Comparison of ENCODE assay signal across 20 cellular contexts in genomic region chr19:19485998-19486290, GRCh38. TPM values are rescaled to one million over a fixed set of nuclear protein-coding genes. Genes with fewer than 3 reads are reported as not detected.
DNase-seq lines count a peak whose midpoint lies in the region; ATAC-seq, FAIRE-seq and TF ChIP-seq lines count a peak whose summit lies in the region.
"Had no signal": no experiment of that assay in that cellular context is flagged by ENCODE, and none has a peak within 500 bp of the region (broad histone marks: within the 10 kb centered on the region; RNA-seq: fewer than 3 reads in every experiment).

No MANE protein-coding gene starts in this region.

- no peak for TF ChIP-seq POLR2A in HepG2 (IDR thresholded peaks at IDR 0.05; ENCODE audit: insufficient read depth in 1 of 2, low read depth in 2 of 2, low read length in 2 of 2)

- peaks cover 4% of the 10 kb centered on the region for H3K79me2 ChIP-seq in HepG2 (ENCODE audit: insufficient read depth, low read length)

- no CpG with 5 or more reads among the region's 5 CpGs for WGBS in HepG2 (ENCODE audit: low lambda C conversion rate)

- no peak for TF ChIP-seq RAD21 in HepG2 (CRISPR knock-in tag; IDR thresholded peaks at IDR 0.05)

- no peak overlapping the region for H2AFZ ChIP-seq in HepG2 (ENCODE audit: low read length)

- CTCF ChIA-PET in HepG2 (lab: Yijun Ruan, JAX; ENCODE audit: low intra/inter-chr PET ratio, low total read pairs) = no interaction called here

- intact Hi-C loops in HepG2 (cut with micrococcal nuclease; ENCODE audit: unreplicated experiment) = loop anchor here (5.0 kb wide), 1 partner anchor 79 kb away; the partner anchor contains the start of gene GATAD2A

- H3K9me3 ChIP-seq in HUES6 (ENCODE audit: control insufficient read depth, insufficient read depth, low read depth, low read length) (no peaks in the 10 kb centered on the region), HepG2 (ENCODE audit: low read length) (no peaks in the 10 kb centered on the region)
- H3K9me3 ChIP-seq: esophagus muscularis mucosa, sigmoid colon, uterus had no signal

- peaks cover 42% of the 10 kb centered on the region for H3K4me1 Mint-ChIP-seq in central memory CD8-positive, alpha-beta T cell
- peaks cover 89% of the 10 kb centered on the region for H3K4me1 Mint-ChIP-seq in nephron progenitor cell

- TF ChIP-seq EP300 in HepG2 (IDR thresholded peaks at IDR 0.05; ENCODE audit: low read depth in 2 of 2, low read length in 2 of 2) = no peak
- no peak for TF ChIP-seq EP300 in HepG2 (CRISPR knock-in tag; IDR thresholded peaks at IDR 0.05; ENCODE audit: borderline replicate concordance)

- peaks cover 58% of the 10 kb centered on the region for H3K4me1 ChIP-seq in HUES6 (ENCODE audit: control insufficient read depth, insufficient read depth, low read length)
- H3K4me1 ChIP-seq in HepG2 (ENCODE audit: insufficient read depth, low read length) = peaks cover 47% of the 10 kb centered on the region

- H4K20me1 ChIP-seq in HepG2 (ENCODE audit: insufficient read depth, low read length) = peaks cover 3% of the 10 kb centered on the region; the same call in 1 of the 2 replicates

- peak overlapping the region; percentile 97 for H3K27ac Mint-ChIP-seq in central memory CD8-positive, alpha-beta T cell (ENCODE audit: low read depth)
- H3K27ac Mint-ChIP-seq in nephron progenitor cell = peak overlapping the region; percentile 98

- no peak for ATAC-seq in central memory CD8-positive, alpha-beta T cell (replicated peaks; ENCODE audit: extremely low read depth, poor library complexity, severe bottlenecking)
- ATAC-seq in HepG2 = no peak

- H3K4me3 ChIP-seq in HUES6 (ENCODE audit: low read depth, low read length) (no peak overlapping the region), HepG2 (replicated peaks in 1 of 3; ENCODE audit: insufficient read depth in 1 of 3, low read depth in 2 of 3, low read length in 3 of 3) (no peak overlapping the region)
- H3K4me3 ChIP-seq: esophagus muscularis mucosa, sigmoid colon, uterus had no signal

- H3K27ac ChIP-seq in HUES6 (ENCODE audit: low read depth, low read length) = peak overlapping the region; percentile 50; the same call in 1 of the 2 replicates
- no peak overlapping the region for H3K27ac ChIP-seq in HepG2 (ENCODE audit: extremely low read length, insufficient read depth, low read length)
- H3K27ac ChIP-seq: esophagus muscularis mucosa, sigmoid colon, uterus had no signal

- TF ChIP-seq CTCF in nephron progenitor cell (IDR thresholded peaks at IDR 0.05) (no peak), HepG2 (CRISPR knock-in tag; IDR thresholded peaks at IDR 0.05) (no peak)

- no peaks in the 10 kb centered on the region for H3K27me3 Mint-ChIP-seq in central memory CD8-positive, alpha-beta T cell
- H3K27me3 Mint-ChIP-seq in nephron progenitor cell (ENCODE audit: low read depth, poor library complexity) = no peaks in the 10 kb centered on the region
- H3K27me3 Mint-ChIP-seq: IgD-negative memory B cell had no signal

- no peaks in the 10 kb centered on the region for H3K27me3 ChIP-seq in HUES6 (ENCODE audit: control insufficient read depth, insufficient read depth, low read length)
- H3K27me3 ChIP-seq in HepG2 (ENCODE audit: control insufficient read depth in 1 of 2, insufficient read depth in 2 of 2, low read length in 2 of 2) = no peaks in the 10 kb centered on the region
- H3K27me3 ChIP-seq: esophagus muscularis mucosa, sigmoid colon, uterus had no signal

- no peaks in the 10 kb centered on the region for H3K9me3 Mint-ChIP-seq in central memory CD8-positive, alpha-beta T cell
- no peaks in the 10 kb centered on the region for H3K9me3 Mint-ChIP-seq in nephron progenitor cell
- H3K9me3 Mint-ChIP-seq: IgD-negative memory B cell, neural crest cell had no signal

- H3K36me3 ChIP-seq in HUES6 (ENCODE audit: control insufficient read depth, insufficient read depth, low read length) = peaks cover 18% of the 10 kb centered on the region
- H3K36me3 ChIP-seq in HepG2 (replicated peaks in 1 of 2; ENCODE audit: control insufficient read depth in 1 of 2, insufficient read depth in 2 of 2, low read length in 2 of 2) = peaks cover 6 to 31% of the 10 kb centered on the region in 2 experiments; a peak in 4 of 5 replicates
- H3K36me3 ChIP-seq: sigmoid colon, uterus had no signal

- in situ Hi-C loops in HepG2 (cut with HindIII; ENCODE audit: extremely low pct_ligation_motif_present, low pct_unique_long_range_greater_than_20kb) = no loop called here

- H3K36me3 Mint-ChIP-seq in central memory CD8-positive, alpha-beta T cell (ENCODE audit: insufficient read depth) = peaks cover 30% of the 10 kb centered on the region
- H3K36me3 Mint-ChIP-seq in nephron progenitor cell (ENCODE audit: low read depth) = peaks cover 4% of the 10 kb centered on the region

- FAIRE-seq in HepG2 (lab: Jason Lieb, UNC) = no peak
- FAIRE-seq: H54 had no signal

- no peak overlapping the region for H3K4me2 ChIP-seq in HepG2 (ENCODE audit: low read depth, low read length)

- DNase-seq in NCI-H2171 treated with DMSO at 0.1 percent for 48 hours (lab: John Stamatoyannopoulos, UW) (peak; percentile 54), NCI-H2171 (lab: John Stamatoyannopoulos, UW) (no peak), nephron progenitor cell (no peak), H4 (ENCODE audit: low spot score) (no peak), HepG2 (ENCODE audit: low spot score) (no peak), NCI-H748 treated with DMSO at 0.1 percent for 48 hours (lab: John Stamatoyannopoulos, UW) (no peak)
- DNase-seq in central memory CD8-positive, alpha-beta T cell (ENCODE audit: low spot score in 2 of 2) = no peak
- DNase-seq: activated CD4-positive, CD25-positive, alpha-beta regulatory T cell; activated T-cell treated with anti-CD3 and anti-CD28 coated beads, Interleukin-2, amount 50 U/mL, for 1 hour; cortex of kidney; hippocampal formation; NCI-H226; sigmoid colon; stimulated activated naive CD4-positive, alpha-beta T cell; uterus had no signal

- no peak overlapping the region for H3K4me3 Mint-ChIP-seq in central memory CD8-positive, alpha-beta T cell
- no peak overlapping the region for H3K4me3 Mint-ChIP-seq in nephron progenitor cell
- H3K4me3 Mint-ChIP-seq: neural crest cell had no signal

- POLR2A ChIA-PET in HepG2 (lab: Yijun Ruan, JAX) = no interaction called here

- peak overlapping the region; percentile 13 for H3K9ac ChIP-seq in HUES6 (ENCODE audit: low read length)
- no peak overlapping the region for H3K9ac ChIP-seq in HepG2 (ENCODE audit: insufficient read depth, low read depth, low read length)

- no TSS peak for BruUV-seq in HepG2 (replicated peaks; lab: Mats Ljungman, UMichigan)

RNA-seq across cellular contexts. Expression of gene TSSK6, which starts 29.4 kb away (rescaled TPM):
- 0.54 and 1.3 TPM in 2 replicates for total RNA-seq in H4 (2014; rRNA removed; shearing (Covaris generic))
- 0.71 and 0.86 TPM in 2 replicates for total RNA-seq in HepG2 (2016; rRNA removed; fragmentation: Illumina TruSeq; extraction: Trizol)
- 0.35 and 0.40 TPM in 2 replicates for total RNA-seq in HepG2 (2016; cell fraction: cytosol; rRNA removed; fragmentation: Illumina TruSeq; extraction: Trizol; ENCODE audit: low read depth)
- total RNA-seq in HepG2 (2016; cell fraction: insoluble cytoplasmic fraction; rRNA removed; fragmentation: Illumina TruSeq; extraction: Trizol) = 0.65 and 0.85 TPM in 2 replicates
- 0.83 and 1.3 TPM in 2 replicates for total RNA-seq in HepG2 (2016; cell fraction: membrane; rRNA removed; fragmentation: Illumina TruSeq; extraction: Trizol)
- total RNA-seq in HepG2 (2016; cell fraction: nucleus; rRNA removed; fragmentation: Illumina TruSeq; extraction: Trizol) = 0.50 and 1.3 TPM in 2 replicates
- polyA plus RNA-seq in HepG2 (2011; rRNA removed) = 1.2 and 2.0 TPM in 2 replicates
- 1.4 and 2.8 TPM in 2 replicates for polyA plus RNA-seq in HepG2 (2011; cell fraction: cytosol; rRNA removed)
- 6.3 and 8.3 TPM in 2 replicates for polyA plus RNA-seq in HepG2 (2011; cell fraction: nucleus; rRNA removed)
- 0.81 and 1.2 TPM in 2 replicates for polyA plus RNA-seq in HepG2 (2012)
- 0.16 and 0.19 TPM in 2 replicates for polyA plus RNA-seq in HepG2 (2016; cell fraction: cytosol; fragmentation: Illumina TruSeq; extraction: Trizol; ENCODE audit: low read depth)
- 1.1 and 1.7 TPM in 2 replicates for polyA plus RNA-seq in HepG2 (2016; cell fraction: insoluble cytoplasmic fraction; fragmentation: Illumina TruSeq; extraction: Trizol; ENCODE audit: low read depth)
- 0.68 and 0.82 TPM in 2 replicates for polyA plus RNA-seq in HepG2 (2016; cell fraction: membrane; fragmentation: Illumina TruSeq; extraction: Trizol; ENCODE audit: low read depth)
- 1.3 and 2.4 TPM in 2 replicates for polyA plus RNA-seq in HepG2 (2016; cell fraction: nucleus; fragmentation: Illumina TruSeq; extraction: Trizol; ENCODE audit: insufficient read depth, low read depth)
- polyA minus RNA-seq in HepG2 (2011; rRNA and poly(A)+ RNA removed; ENCODE audit: low replicate concordance) = 2.0 and 5.3 TPM in 2 replicates
- 1.3 and 1.5 TPM in 2 replicates for polyA minus RNA-seq in HepG2 (2011; cell fraction: cytosol; rRNA and poly(A)+ RNA removed)
- 1.9 and 3.7 TPM in 2 replicates for polyA minus RNA-seq in HepG2 (2011; cell fraction: nucleus; rRNA and poly(A)+ RNA removed)

RNA-seq across cellular contexts. Expression of gene NDUFA13, which starts 30.1 kb away (rescaled TPM):
- 76.8 and 89.2 TPM in 2 replicates for total RNA-seq in H4 (2014; rRNA removed; shearing (Covaris generic))
- total RNA-seq in HepG2 (2016; rRNA removed; fragmentation: Illumina TruSeq; extraction: Trizol) = 278 and 337 TPM in 2 replicates
- 98.4 and 99.8 TPM in 2 replicates for total RNA-seq in HepG2 (2016; cell fraction: cytosol; rRNA removed; fragmentation: Illumina TruSeq; extraction: Trizol; ENCODE audit: low read depth)
- 323 and 362 TPM in 2 replicates for total RNA-seq in HepG2 (2016; cell fraction: insoluble cytoplasmic fraction; rRNA removed; fragmentation: Illumina TruSeq; extraction: Trizol)
- total RNA-seq in HepG2 (2016; cell fraction: membrane; rRNA removed; fragmentation: Illumina TruSeq; extraction: Trizol) = 84.6 and 89.0 TPM in 2 replicates
- total RNA-seq in HepG2 (2016; cell fraction: nucleus; rRNA removed; fragmentation: Illumina TruSeq; extraction: Trizol) = 193 and 208 TPM in 2 replicates
- 366 and 368 TPM in 2 replicates for polyA plus RNA-seq in HepG2 (2011; rRNA removed)
- polyA plus RNA-seq in HepG2 (2011; cell fraction: cytosol; rRNA removed) = 715 and 846 TPM in 2 replicates
- polyA plus RNA-seq in HepG2 (2011; cell fraction: nucleus; rRNA removed) = 199 and 226 TPM in 2 replicates
- polyA plus RNA-seq in HepG2 (2012) = 207 and 262 TPM in 2 replicates
- polyA plus RNA-seq in HepG2 (2016; cell fraction: cytosol; fragmentation: Illumina TruSeq; extraction: Trizol; ENCODE audit: low read depth) = 72.4 and 85.3 TPM in 2 replicates
- 186 TPM in 2 replicates for polyA plus RNA-seq in HepG2 (2016; cell fraction: insoluble cytoplasmic fraction; fragmentation: Illumina TruSeq; extraction: Trizol; ENCODE audit: low read depth)
- 52.4 and 56.3 TPM in 2 replicates for polyA plus RNA-seq in HepG2 (2016; cell fraction: membrane; fragmentation: Illumina TruSeq; extraction: Trizol; ENCODE audit: low read depth)
- polyA plus RNA-seq in HepG2 (2016; cell fraction: nucleus; fragmentation: Illumina TruSeq; extraction: Trizol; ENCODE audit: insufficient read depth, low read depth) = 235 and 237 TPM in 2 replicates
- polyA minus RNA-seq in HepG2 (2011; rRNA and poly(A)+ RNA removed; ENCODE audit: low replicate concordance) = 73.2 and 83.5 TPM in 2 replicates
- polyA minus RNA-seq in HepG2 (2011; cell fraction: cytosol; rRNA and poly(A)+ RNA removed) = 58.6 and 70.0 TPM in 2 replicates
- polyA minus RNA-seq in HepG2 (2011; cell fraction: nucleus; rRNA and poly(A)+ RNA removed) = 42.1 and 44.4 TPM in 2 replicates

RNA-seq across cellular contexts. Expression of gene YJEFN3, which starts 42.8 kb away (rescaled TPM):
- 0.10 TPM in 1 of 2 replicates, not detected in the other for total RNA-seq in H4 (2014; rRNA removed; shearing (Covaris generic))
- total RNA-seq in HepG2 (2016; rRNA removed; fragmentation: Illumina TruSeq; extraction: Trizol) = 0.32 and 0.89 TPM in 2 replicates
- 0.30 and 0.44 TPM in 2 replicates for total RNA-seq in HepG2 (2016; cell fraction: cytosol; rRNA removed; fragmentation: Illumina TruSeq; extraction: Trizol; ENCODE audit: low read depth)
- total RNA-seq in HepG2 (2016; cell fraction: insoluble cytoplasmic fraction; rRNA removed; fragmentation: Illumina TruSeq; extraction: Trizol) = 0.19 and 0.69 TPM in 2 replicates
- total RNA-seq in HepG2 (2016; cell fraction: membrane; rRNA removed; fragmentation: Illumina TruSeq; extraction: Trizol) = 0.28 and 0.41 TPM in 2 replicates
- 1.1 and 1.4 TPM in 2 replicates for total RNA-seq in HepG2 (2016; cell fraction: nucleus; rRNA removed; fragmentation: Illumina TruSeq; extraction: Trizol)
- polyA plus RNA-seq in HepG2 (2011; rRNA removed) = 4.0 TPM in 2 replicates
- polyA plus RNA-seq in HepG2 (2011; cell fraction: cytosol; rRNA removed) = 0.47 and 1.4 TPM in 2 replicates
- polyA plus RNA-seq in HepG2 (2011; cell fraction: nucleus; rRNA removed) = 61.3 and 67.2 TPM in 2 replicates
- polyA plus RNA-seq in HepG2 (2012) = 5.6 and 8.4 TPM in 2 replicates
- polyA plus RNA-seq in HepG2 (2016; cell fraction: cytosol; fragmentation: Illumina TruSeq; extraction: Trizol; ENCODE audit: low read depth) = 0.37 TPM in 1 of 2 replicates, not detected in the other
- polyA plus RNA-seq in HepG2 (2016; cell fraction: insoluble cytoplasmic fraction; fragmentation: Illumina TruSeq; extraction: Trizol; ENCODE audit: low read depth) = 0.09 TPM in 1 of 2 replicates, not detected in the other
- polyA plus RNA-seq in HepG2 (2016; cell fraction: membrane; fragmentation: Illumina TruSeq; extraction: Trizol; ENCODE audit: low read depth) = not detected in 2 replicates
- 9.8 and 10.6 TPM in 2 replicates for polyA plus RNA-seq in HepG2 (2016; cell fraction: nucleus; fragmentation: Illumina TruSeq; extraction: Trizol; ENCODE audit: insufficient read depth, low read depth)
- polyA minus RNA-seq in HepG2 (2011; rRNA and poly(A)+ RNA removed; ENCODE audit: low replicate concordance) = 0.86 and 2.2 TPM in 2 replicates
- polyA minus RNA-seq in HepG2 (2011; cell fraction: cytosol; rRNA and poly(A)+ RNA removed) = 0.49 TPM in 1 of 2 replicates, not detected in the other
- polyA minus RNA-seq in HepG2 (2011; cell fraction: nucleus; rRNA and poly(A)+ RNA removed) = 5.0 and 5.3 TPM in 2 replicates
- polyA plus RNA-seq: IgD-negative memory B cell had no signal

RNA-seq across cellular contexts. Expression of gene CILP2, which starts 52.1 kb away (rescaled TPM):
- 0.08 and 0.23 TPM in 2 replicates for total RNA-seq in H4 (2014; rRNA removed; shearing (Covaris generic))
- 0.09 TPM in 1 of 2 replicates, not detected in the other for total RNA-seq in HepG2 (2016; rRNA removed; fragmentation: Illumina TruSeq; extraction: Trizol)
- total RNA-seq in HepG2 (2016; cell fraction: cytosol; rRNA removed; fragmentation: Illumina TruSeq; extraction: Trizol; ENCODE audit: low read depth) = not detected in 2 replicates
- 0.15 TPM in 1 of 2 replicates, not detected in the other for total RNA-seq in HepG2 (2016; cell fraction: insoluble cytoplasmic fraction; rRNA removed; fragmentation: Illumina TruSeq; extraction: Trizol)
- total RNA-seq in HepG2 (2016; cell fraction: membrane; rRNA removed; fragmentation: Illumina TruSeq; extraction: Trizol) = not detected in 2 replicates
- 0.16 and 0.19 TPM in 2 replicates for total RNA-seq in HepG2 (2016; cell fraction: nucleus; rRNA removed; fragmentation: Illumina TruSeq; extraction: Trizol)
- 0.18 and 0.37 TPM in 2 replicates for polyA plus RNA-seq in HepG2 (2011; rRNA removed)
- 0.16 and 0.19 TPM in 2 replicates for polyA plus RNA-seq in HepG2 (2011; cell fraction: cytosol; rRNA removed)
- polyA plus RNA-seq in HepG2 (2011; cell fraction: nucleus; rRNA removed) = 0.66 and 0.74 TPM in 2 replicates
- polyA plus RNA-seq in HepG2 (2012) = 0.31 and 0.51 TPM in 2 replicates
- not detected in 2 replicates for polyA plus RNA-seq in HepG2 (2016; cell fraction: cytosol; fragmentation: Illumina TruSeq; extraction: Trizol; ENCODE audit: low read depth)
- 0.05 and 0.12 TPM in 2 replicates for polyA plus RNA-seq in HepG2 (2016; cell fraction: insoluble cytoplasmic fraction; fragmentation: Illumina TruSeq; extraction: Trizol; ENCODE audit: low read depth)
- not detected in 2 replicates for polyA plus RNA-seq in HepG2 (2016; cell fraction: membrane; fragmentation: Illumina TruSeq; extraction: Trizol; ENCODE audit: low read depth)
- 0.35 and 0.44 TPM in 2 replicates for polyA plus RNA-seq in HepG2 (2016; cell fraction: nucleus; fragmentation: Illumina TruSeq; extraction: Trizol; ENCODE audit: insufficient read depth, low read depth)
- polyA minus RNA-seq in HepG2 (2011; rRNA and poly(A)+ RNA removed; ENCODE audit: low replicate concordance) = 0.20 and 0.30 TPM in 2 replicates
- polyA minus RNA-seq in HepG2 (2011; cell fraction: cytosol; rRNA and poly(A)+ RNA removed) = 0.26 and 0.30 TPM in 2 replicates
- polyA minus RNA-seq in HepG2 (2011; cell fraction: nucleus; rRNA and poly(A)+ RNA removed) = 0.26 and 0.37 TPM in 2 replicates
- polyA plus RNA-seq: IgD-negative memory B cell had no signal
